ENCODE assay signal across 24 cellular contexts in genomic region chr3:111650378-111651275, GRCh38. TPM values are rescaled to one million over a fixed set of nuclear protein-coding genes. Genes with fewer than 3 reads are reported as not detected.
DNase-seq lines count a peak whose midpoint lies in the region; ATAC-seq and TF ChIP-seq lines count a peak whose summit lies in the region.
"Had no signal": no experiment of that assay in that cellular context is flagged by ENCODE, and none has a peak within 500 bp of the region (broad histone marks: within the 10 kb centered on the region; RNA-seq: fewer than 3 reads in every experiment).

No MANE protein-coding gene starts in this region.

- no peak overlapping the region for H3K27ac ChIP-seq in CD8-positive, alpha-beta T cell (ENCODE audit: low read depth, low read length)
- H3K27ac ChIP-seq: brain microvascular endothelial cell, foreskin keratinocyte, stomach, tibial artery had no signal

- ATAC-seq in CD8-positive, alpha-beta T cell: no peak
- ATAC-seq in HG03432 (IDR thresholded peaks at IDR 0.05; ENCODE audit: unreplicated experiment): peak; percentile 56
- no peak for ATAC-seq in activated CD4-positive, CD25-positive, alpha-beta regulatory T cell treated with anti-CD3 and anti-CD28 coated beads, Interleukin-2, amount 50 U/mL, for 24 hours
- ATAC-seq: foreskin keratinocyte had no signal

- H3K36me3 ChIP-seq in CD8-positive, alpha-beta T cell (ENCODE audit: insufficient read depth, low read length): peaks cover 37% of the 10 kb centered on the region
- H3K36me3 ChIP-seq: brain microvascular endothelial cell, stomach, tibial artery had no signal

- H3K4me3 Mint-ChIP-seq in CD8-positive, alpha-beta T cell: no peak overlapping the region
- H3K4me3 Mint-ChIP-seq: activated CD4-positive, alpha-beta T cell treated with anti-CD3 and anti-CD28 coated beads, Interleukin-2, amount 10 ng/mL, durations not matched to agents 24 days and 14 days; neural crest cell had no signal

- no peaks in the 10 kb centered on the region for H3K9me3 Mint-ChIP-seq in CD8-positive, alpha-beta T cell
- H3K9me3 Mint-ChIP-seq: neural crest cell had no signal

- CTCF ChIA-PET in CD8-positive, alpha-beta T cell (lab: Charles Lee): no interaction called here

- H3K9me3 ChIP-seq in CD8-positive, alpha-beta T cell (ENCODE audit: low read length): no peaks in the 10 kb centered on the region
- H3K9me3 ChIP-seq: stomach, tibial artery had no signal

- H3K27me3 Mint-ChIP-seq in CD8-positive, alpha-beta T cell (ENCODE audit: low read depth): no peaks in the 10 kb centered on the region
- H3K27me3 Mint-ChIP-seq: activated CD4-positive, alpha-beta T cell treated with anti-CD3 and anti-CD28 coated beads, Interleukin-2, amount 10 ng/mL, durations not matched to agents 24 days and 14 days; CD4-positive, CD25-positive, alpha-beta regulatory T cell had no signal

- TF ChIP-seq CTCF in CD8-positive, alpha-beta T cell (IDR thresholded peaks at IDR 0.05): no peak
- no peak for TF ChIP-seq CTCF in epithelial cell of proximal tubule (conservative IDR thresholded peaks at IDR 0.05; ENCODE audit: low read depth, low read length)

- H3K4me1 ChIP-seq in CD8-positive, alpha-beta T cell (ENCODE audit: insufficient read depth, low read length): no peaks in the 10 kb centered on the region
- H3K4me1 ChIP-seq: foreskin keratinocyte, tibial artery had no signal

- peaks cover 2% of the 10 kb centered on the region for H3K4me1 Mint-ChIP-seq in CD8-positive, alpha-beta T cell (ENCODE audit: low read depth)

- POLR2A ChIA-PET in CD8-positive, alpha-beta T cell (lab: Charles Lee): no interaction called here

- H3K4me3 ChIP-seq in CD8-positive, alpha-beta T cell (ENCODE audit: low read depth, low read length): no peak overlapping the region
- no peak overlapping the region for H3K4me3 ChIP-seq in epithelial cell of proximal tubule (ENCODE audit: low read depth, low read length)
- H3K4me3 ChIP-seq: lung, stomach, tibial artery had no signal

- H3K27me3 ChIP-seq in CD8-positive, alpha-beta T cell (ENCODE audit: insufficient read depth, low read length): no peaks in the 10 kb centered on the region
- H3K27me3 ChIP-seq: brain microvascular endothelial cell, foreskin keratinocyte, stomach had no signal

- peaks cover 93% of the 10 kb centered on the region for H3K36me3 Mint-ChIP-seq in CD8-positive, alpha-beta T cell

- peak overlapping the region; percentile 33 for H3K27ac Mint-ChIP-seq in CD8-positive, alpha-beta T cell
- H3K27ac Mint-ChIP-seq: activated CD4-positive, alpha-beta T cell treated with anti-CD3 and anti-CD28 coated beads, Interleukin-2, amount 10 ng/mL, durations not matched to agents 24 days and 14 days; CD4-positive, CD25-positive, alpha-beta regulatory T cell had no signal

- no peak for DNase-seq in CD8-positive, alpha-beta T cell
- peak; percentile 59 for DNase-seq in epithelial cell of proximal tubule (ENCODE audit: low read depth)
- peak; percentile 5 for DNase-seq in myocyte (ENCODE audit: low read depth)
- no peak for DNase-seq in AML-193 (lab: John Stamatoyannopoulos, UW)
- no peak for DNase-seq in A172 (ENCODE audit: low spot score)
- no peak for DNase-seq in NCI-H2227 (lab: John Stamatoyannopoulos, UW; ENCODE audit: unreplicated experiment)
- DNase-seq: activated CD4-positive, alpha-beta T cell treated with anti-CD3 and anti-CD28 coated beads, Interleukin-2, amount 10 ng/mL, durations not matched to agents 24 days and 14 days; brain microvascular endothelial cell; CD4-positive, CD25-positive, alpha-beta regulatory T cell; DMS79; effector CD4-positive, alpha-beta T cell; foreskin keratinocyte; H7; Karpas-422; MV-4-11; NCI-H146; stomach; tibial artery had no signal

- intact Hi-C loops in CD8-positive, alpha-beta T cell (cut with DNase I, micrococcal nuclease): no loop called here

RNA-seq across cellular contexts. Expression of gene PLCXD2, which starts 23.8 kb away (rescaled TPM):
- total RNA-seq in CD8-positive, alpha-beta T cell: 10 to 100 TPM; 52.6 to 52.8 TPM
- 4.6 and 5.9 TPM in 2 replicates for total RNA-seq in epithelial cell of proximal tubule
- total RNA-seq in myocyte: 1.3 TPM in 2 replicates
- 0.74 TPM for polyA plus RNA-seq in myocyte (2012)
- total RNA-seq in A172 (2014; rRNA removed; shearing (Covaris generic)): 2.0 TPM in 2 replicates

RNA-seq across cellular contexts. Expression of gene ZBED2, which starts 55.5 kb away (rescaled TPM):
- total RNA-seq in CD8-positive, alpha-beta T cell: under 1 TPM; 0.19 to 0.22 TPM
- total RNA-seq in epithelial cell of proximal tubule (2.4 and 14.7 TPM in 2 replicates), myocyte (not detected in 2 replicates)
- polyA plus RNA-seq in myocyte (2012): not detected
- 0.22 TPM in 1 of 2 replicates, not detected in the other for total RNA-seq in A172 (2014; rRNA removed; shearing (Covaris generic))
- total RNA-seq: H7, neural crest cell, posterior vena cava, SK-MEL-5, stomach had no signal

Comparison
In these comparisons a context has a peak if more than half of its experiments do, and no peak if none do; other contexts are left out.
1. DNase-seq: peak in epithelial cell of proximal tubule (single experiment) and myocyte (single experiment); none in CD8-positive, alpha-beta T cell (0 of 7), AML-193 (0 of 2), A172 (single experiment) and NCI-H2227 (single experiment).